In genomic region chr2:236105955-236106607, GRCh38 we compare ENCODE assay signal across 1 cellular context.
A peak's percentile ranks its signal among the peaks of the same experiment; 100 is the strongest.
TF ChIP-seq lines count a peak whose summit lies in the region.

No MANE protein-coding gene starts in this region.

TF ChIP-seq in HepG2, 621 proteins besides CTCF, POLR2A, EP300 and RAD21 (continued from another document and continues in another):
- TF ChIP-seq ZNF225 (CRISPR knock-in tag; IDR thresholded peaks at IDR 0.05) (no peak), PHF5A (CRISPR knock-in tag; IDR thresholded peaks at IDR 0.05; ENCODE audit: low read depth, unreplicated experiment) (peak; percentile 68), CREM (IDR thresholded peaks at IDR 0.05) (no peak), CREM (CRISPR knock-in tag; IDR thresholded peaks at IDR 0.05) (no peak), LCORL (IDR thresholded peaks at IDR 0.05) (no peak), LCORL (CRISPR knock-in tag; IDR thresholded peaks at IDR 0.05) (peak; percentile 71; the same call in 1 of the 2 replicates), SNAPC5 (CRISPR knock-in tag; IDR thresholded peaks at IDR 0.05; ENCODE audit: borderline replicate concordance) (no peak), ZNF556 (CRISPR knock-in tag; IDR thresholded peaks at IDR 0.05; ENCODE audit: borderline replicate concordance) (0 out of 2 replicates have a peak, but pooled peaks have one; percentile 15), ZNF558 (CRISPR knock-in tag; IDR thresholded peaks at IDR 0.05; ENCODE audit: borderline replicate concordance) (no peak), NCOA1 (CRISPR knock-in tag; IDR thresholded peaks at IDR 0.05) (no peak), HMG20A (CRISPR knock-in tag; IDR thresholded peaks at IDR 0.05; ENCODE audit: borderline replicate concordance) (no peak), SP1 (IDR thresholded peaks at IDR 0.05) (no peak), SP1 (CRISPR knock-in tag; IDR thresholded peaks at IDR 0.05) (no peak), RELA (CRISPR knock-in tag; IDR thresholded peaks at IDR 0.05) (no peak), SP140L (CRISPR knock-in tag; IDR thresholded peaks at IDR 0.05; ENCODE audit: borderline replicate concordance) (no peak), ZNF557 (CRISPR knock-in tag; IDR thresholded peaks at IDR 0.05) (0 out of 2 replicates have a peak, but pooled peaks have one; percentile 29), MED1 (CRISPR knock-in tag; IDR thresholded peaks at IDR 0.05) (peak; percentile 70), ZFP41 (CRISPR knock-in tag; IDR thresholded peaks at IDR 0.05; ENCODE audit: borderline replicate concordance) (no peak), ZNF713 (CRISPR knock-in tag; IDR thresholded peaks at IDR 0.05) (no peak), HNRNPH1 (optimal IDR thresholded peaks at IDR 0.05; ENCODE audit: low read depth, low read length) (no peak), CEBPG (CRISPR knock-in tag; IDR thresholded peaks at IDR 0.05) (peak; percentile 42; the same call in 1 of the 2 replicates), IRF2 (CRISPR knock-in tag; IDR thresholded peaks at IDR 0.05) (peak; percentile 59; the same call in 1 of the 2 replicates), ZNF841 (CRISPR knock-in tag; IDR thresholded peaks at IDR 0.05; ENCODE audit: borderline replicate concordance) (no peak), AHR (CRISPR knock-in tag; IDR thresholded peaks at IDR 0.05) (no peak), ZBTB38 (CRISPR knock-in tag; IDR thresholded peaks at IDR 0.05) (peak; percentile 72), ZNF749 (CRISPR knock-in tag; IDR thresholded peaks at IDR 0.05; ENCODE audit: borderline replicate concordance) (no peak), ZNF672 (CRISPR knock-in tag; IDR thresholded peaks at IDR 0.05) (no peak), RXRA (CRISPR knock-in tag; IDR thresholded peaks at IDR 0.05) (peak; percentile 80; the same call in 1 of the 2 replicates), ZNF441 (CRISPR knock-in tag; IDR thresholded peaks at IDR 0.05; ENCODE audit: borderline replicate concordance) (no peak), POGZ (CRISPR knock-in tag; IDR thresholded peaks at IDR 0.05) (no peak), SOX5 (CRISPR knock-in tag; IDR thresholded peaks at IDR 0.05; ENCODE audit: borderline replicate concordance) (peak; percentile 49; the same call in 1 of the 2 replicates), TEAD2 (CRISPR knock-in tag; IDR thresholded peaks at IDR 0.05) (no peak), HOXA3 (CRISPR knock-in tag; IDR thresholded peaks at IDR 0.05) (peak; percentile 19; the same call in 1 of the 2 replicates), WIZ (CRISPR knock-in tag; IDR thresholded peaks at IDR 0.05) (no peak), MED8 (CRISPR knock-in tag; IDR thresholded peaks at IDR 0.05; ENCODE audit: insufficient replicate concordance) (no peak), DNMT1 (CRISPR knock-in tag; IDR thresholded peaks at IDR 0.05) (no peak), ETV5 (CRISPR knock-in tag; IDR thresholded peaks at IDR 0.05; ENCODE audit: borderline replicate concordance) (peak; percentile 80; the same call in 1 of the 2 replicates), ZNF180 (CRISPR knock-in tag; IDR thresholded peaks at IDR 0.05; ENCODE audit: borderline replicate concordance, low read depth) (no peak), RORA (CRISPR knock-in tag; IDR thresholded peaks at IDR 0.05) (no peak), ARID5B (CRISPR knock-in tag; IDR thresholded peaks at IDR 0.05) (peak; percentile 84), RARA (CRISPR knock-in tag; IDR thresholded peaks at IDR 0.05) (peak; percentile 86)
- TF ChIP-seq, protein P1, sequence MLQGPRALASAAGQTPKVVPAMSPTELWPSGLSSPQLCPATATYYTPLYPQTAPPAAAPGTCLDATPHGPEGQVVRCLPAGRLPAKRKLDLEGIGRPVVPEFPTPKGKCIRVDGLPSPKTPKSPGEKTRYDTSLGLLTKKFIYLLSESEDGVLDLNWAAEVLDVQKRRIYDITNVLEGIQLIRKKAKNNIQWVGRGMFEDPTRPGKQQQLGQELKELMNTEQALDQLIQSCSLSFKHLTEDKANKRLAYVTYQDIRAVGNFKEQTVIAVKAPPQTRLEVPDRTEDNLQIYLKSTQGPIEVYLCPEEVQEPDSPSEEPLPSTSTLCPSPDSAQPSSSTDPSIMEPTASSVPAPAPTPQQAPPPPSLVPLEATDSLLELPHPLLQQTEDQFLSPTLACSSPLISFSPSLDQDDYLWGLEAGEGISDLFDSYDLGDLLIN (CRISPR knock-in tag; IDR thresholded peaks at IDR 0.05; ENCODE audit: borderline replicate concordance), result 0 out of 2 replicates have a peak, but pooled peaks have one; percentile 44
- TF ChIP-seq, protein P2, sequence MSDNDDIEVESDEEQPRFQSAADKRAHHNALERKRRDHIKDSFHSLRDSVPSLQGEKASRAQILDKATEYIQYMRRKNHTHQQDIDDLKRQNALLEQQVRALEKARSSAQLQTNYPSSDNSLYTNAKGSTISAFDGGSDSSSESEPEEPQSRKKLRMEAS (IDR thresholded peaks at IDR 0.05), result no peak
- TF ChIP-seq, protein P3, sequence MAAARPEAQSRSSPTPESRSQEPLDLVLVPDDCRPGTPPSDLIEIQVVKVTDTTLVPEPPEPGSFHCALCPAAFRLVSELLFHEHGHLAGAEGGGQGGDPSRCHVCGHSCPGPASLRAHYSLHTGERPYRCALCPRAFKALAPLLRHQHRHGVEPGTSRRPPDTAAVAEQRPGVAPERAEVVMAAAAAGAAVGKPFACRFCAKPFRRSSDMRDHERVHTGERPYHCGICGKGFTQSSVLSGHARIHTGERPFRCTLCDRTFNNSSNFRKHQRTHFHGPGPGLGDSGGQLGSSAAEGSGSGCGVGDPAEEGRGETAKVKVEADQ (CRISPR knock-in tag; IDR thresholded peaks at IDR 0.05; ENCODE audit: borderline replicate concordance), result no peak
- TF ChIP-seq, protein P4, sequence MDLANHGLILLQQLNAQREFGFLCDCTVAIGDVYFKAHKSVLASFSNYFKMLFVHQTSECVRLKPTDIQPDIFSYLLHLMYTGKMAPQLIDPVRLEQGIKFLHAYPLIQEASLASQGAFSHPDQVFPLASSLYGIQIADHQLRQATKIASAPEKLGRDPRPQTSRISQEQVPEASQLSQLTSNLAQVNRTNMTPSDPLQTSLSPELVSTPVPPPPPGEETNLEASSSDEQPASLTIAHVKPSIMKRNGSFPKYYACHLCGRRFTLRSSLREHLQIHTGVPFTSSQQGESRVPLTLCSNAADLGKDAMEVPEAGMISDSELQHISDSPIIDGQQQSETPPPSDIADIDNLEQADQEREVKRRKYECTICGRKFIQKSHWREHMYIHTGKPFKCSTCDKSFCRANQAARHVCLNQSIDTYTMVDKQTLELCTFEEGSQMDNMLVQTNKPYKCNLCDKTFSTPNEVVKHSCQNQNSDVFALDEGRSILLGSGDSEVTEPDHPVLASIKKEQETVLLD (CRISPR knock-in tag; IDR thresholded peaks at IDR 0.05; ENCODE audit: low read depth), result no peak
- TF ChIP-seq, protein P5, sequence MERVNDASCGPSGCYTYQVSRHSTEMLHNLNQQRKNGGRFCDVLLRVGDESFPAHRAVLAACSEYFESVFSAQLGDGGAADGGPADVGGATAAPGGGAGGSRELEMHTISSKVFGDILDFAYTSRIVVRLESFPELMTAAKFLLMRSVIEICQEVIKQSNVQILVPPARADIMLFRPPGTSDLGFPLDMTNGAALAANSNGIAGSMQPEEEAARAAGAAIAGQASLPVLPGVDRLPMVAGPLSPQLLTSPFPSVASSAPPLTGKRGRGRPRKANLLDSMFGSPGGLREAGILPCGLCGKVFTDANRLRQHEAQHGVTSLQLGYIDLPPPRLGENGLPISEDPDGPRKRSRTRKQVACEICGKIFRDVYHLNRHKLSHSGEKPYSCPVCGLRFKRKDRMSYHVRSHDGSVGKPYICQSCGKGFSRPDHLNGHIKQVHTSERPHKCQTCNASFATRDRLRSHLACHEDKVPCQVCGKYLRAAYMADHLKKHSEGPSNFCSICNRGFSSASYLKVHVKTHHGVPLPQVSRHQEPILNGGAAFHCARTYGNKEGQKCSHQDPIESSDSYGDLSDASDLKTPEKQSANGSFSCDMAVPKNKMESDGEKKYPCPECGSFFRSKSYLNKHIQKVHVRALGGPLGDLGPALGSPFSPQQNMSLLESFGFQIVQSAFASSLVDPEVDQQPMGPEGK (CRISPR knock-in tag; IDR thresholded peaks at IDR 0.05), result peak; percentile 25; the same call in 1 of the 2 replicates
- TF ChIP-seq, protein P6, sequence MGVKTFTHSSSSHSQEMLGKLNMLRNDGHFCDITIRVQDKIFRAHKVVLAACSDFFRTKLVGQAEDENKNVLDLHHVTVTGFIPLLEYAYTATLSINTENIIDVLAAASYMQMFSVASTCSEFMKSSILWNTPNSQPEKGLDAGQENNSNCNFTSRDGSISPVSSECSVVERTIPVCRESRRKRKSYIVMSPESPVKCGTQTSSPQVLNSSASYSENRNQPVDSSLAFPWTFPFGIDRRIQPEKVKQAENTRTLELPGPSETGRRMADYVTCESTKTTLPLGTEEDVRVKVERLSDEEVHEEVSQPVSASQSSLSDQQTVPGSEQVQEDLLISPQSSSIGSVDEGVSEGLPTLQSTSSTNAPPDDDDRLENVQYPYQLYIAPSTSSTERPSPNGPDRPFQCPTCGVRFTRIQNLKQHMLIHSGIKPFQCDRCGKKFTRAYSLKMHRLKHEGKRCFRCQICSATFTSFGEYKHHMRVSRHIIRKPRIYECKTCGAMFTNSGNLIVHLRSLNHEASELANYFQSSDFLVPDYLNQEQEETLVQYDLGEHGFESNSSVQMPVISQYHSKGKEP (CRISPR knock-in tag; IDR thresholded peaks at IDR 0.05), result no peak
- TF ChIP-seq, protein P7, sequence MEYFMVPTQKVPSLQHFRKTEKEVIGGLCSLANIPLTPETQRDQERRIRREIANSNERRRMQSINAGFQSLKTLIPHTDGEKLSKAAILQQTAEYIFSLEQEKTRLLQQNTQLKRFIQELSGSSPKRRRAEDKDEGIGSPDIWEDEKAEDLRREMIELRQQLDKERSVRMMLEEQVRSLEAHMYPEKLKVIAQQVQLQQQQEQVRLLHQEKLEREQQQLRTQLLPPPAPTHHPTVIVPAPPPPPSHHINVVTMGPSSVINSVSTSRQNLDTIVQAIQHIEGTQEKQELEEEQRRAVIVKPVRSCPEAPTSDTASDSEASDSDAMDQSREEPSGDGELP (IDR thresholded peaks at IDR 0.05; ENCODE audit: borderline replicate concordance, low read depth), result peak; percentile 42; the same call in 1 of the 2 replicates
- TF ChIP-seq, protein P8, sequence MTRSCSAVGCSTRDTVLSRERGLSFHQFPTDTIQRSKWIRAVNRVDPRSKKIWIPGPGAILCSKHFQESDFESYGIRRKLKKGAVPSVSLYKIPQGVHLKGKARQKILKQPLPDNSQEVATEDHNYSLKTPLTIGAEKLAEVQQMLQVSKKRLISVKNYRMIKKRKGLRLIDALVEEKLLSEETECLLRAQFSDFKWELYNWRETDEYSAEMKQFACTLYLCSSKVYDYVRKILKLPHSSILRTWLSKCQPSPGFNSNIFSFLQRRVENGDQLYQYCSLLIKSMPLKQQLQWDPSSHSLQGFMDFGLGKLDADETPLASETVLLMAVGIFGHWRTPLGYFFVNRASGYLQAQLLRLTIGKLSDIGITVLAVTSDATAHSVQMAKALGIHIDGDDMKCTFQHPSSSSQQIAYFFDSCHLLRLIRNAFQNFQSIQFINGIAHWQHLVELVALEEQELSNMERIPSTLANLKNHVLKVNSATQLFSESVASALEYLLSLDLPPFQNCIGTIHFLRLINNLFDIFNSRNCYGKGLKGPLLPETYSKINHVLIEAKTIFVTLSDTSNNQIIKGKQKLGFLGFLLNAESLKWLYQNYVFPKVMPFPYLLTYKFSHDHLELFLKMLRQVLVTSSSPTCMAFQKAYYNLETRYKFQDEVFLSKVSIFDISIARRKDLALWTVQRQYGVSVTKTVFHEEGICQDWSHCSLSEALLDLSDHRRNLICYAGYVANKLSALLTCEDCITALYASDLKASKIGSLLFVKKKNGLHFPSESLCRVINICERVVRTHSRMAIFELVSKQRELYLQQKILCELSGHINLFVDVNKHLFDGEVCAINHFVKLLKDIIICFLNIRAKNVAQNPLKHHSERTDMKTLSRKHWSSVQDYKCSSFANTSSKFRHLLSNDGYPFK (CRISPR knock-in tag; IDR thresholded peaks at IDR 0.05; ENCODE audit: borderline replicate concordance), result peak; percentile 45; the same call in 1 of the 2 replicates
- TF ChIP-seq, protein P9, sequence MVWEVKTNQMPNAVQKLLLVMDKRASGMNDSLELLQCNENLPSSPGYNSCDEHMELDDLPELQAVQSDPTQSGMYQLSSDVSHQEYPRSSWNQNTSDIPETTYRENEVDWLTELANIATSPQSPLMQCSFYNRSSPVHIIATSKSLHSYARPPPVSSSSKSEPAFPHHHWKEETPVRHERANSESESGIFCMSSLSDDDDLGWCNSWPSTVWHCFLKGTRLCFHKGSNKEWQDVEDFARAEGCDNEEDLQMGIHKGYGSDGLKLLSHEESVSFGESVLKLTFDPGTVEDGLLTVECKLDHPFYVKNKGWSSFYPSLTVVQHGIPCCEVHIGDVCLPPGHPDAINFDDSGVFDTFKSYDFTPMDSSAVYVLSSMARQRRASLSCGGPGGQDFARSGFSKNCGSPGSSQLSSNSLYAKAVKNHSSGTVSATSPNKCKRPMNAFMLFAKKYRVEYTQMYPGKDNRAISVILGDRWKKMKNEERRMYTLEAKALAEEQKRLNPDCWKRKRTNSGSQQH (CRISPR knock-in tag; IDR thresholded peaks at IDR 0.05; ENCODE audit: low read depth), result no peak
